9 cellular contexts compared by ENCODE assay signal in genomic region chrX:154545673-154546274, GRCh38. TPM values are rescaled to one million over a fixed set of nuclear protein-coding genes. Genes with fewer than 3 reads are reported as not detected.
DNase-seq lines count a peak whose midpoint lies in the region; ATAC-seq and TF ChIP-seq lines count a peak whose summit lies in the region.
"Had no signal": no experiment of that assay in that cellular context is flagged by ENCODE, and none has a peak within 500 bp of the region (broad histone marks: within the 10 kb centered on the region; RNA-seq: fewer than 3 reads in every experiment).

No MANE protein-coding gene starts in this region.

- no peaks in the 10 kb centered on the region for H3K9me3 ChIP-seq in A673 (ENCODE audit: low read depth, low read length, poor library complexity, severe bottlenecking)
- no peaks in the 10 kb centered on the region for H3K9me3 ChIP-seq in mononuclear cell (ENCODE audit: low read depth, low read length)

- POLR2A ChIA-PET in A673 (lab: Charles Lee; ENCODE audit: low non-redundant PET): no interaction called here

- H3K9me3 Mint-ChIP-seq in brain: peaks cover 0 to 30% (median 8%) of the 10 kb centered on the region in 5 experiments

- no peak for TF ChIP-seq CTCF in A673 (conservative IDR thresholded peaks at IDR 0.05; ENCODE audit: low read depth, low read length)
- no peak for TF ChIP-seq CTCF in HFF-Myc (IDR thresholded peaks at IDR 0.05; ENCODE audit: low read depth, low read length, missing control alignments)
- no peak for TF ChIP-seq CTCF in brain (conservative IDR thresholded peaks at IDR 0.05)

- H3K27me3 Mint-ChIP-seq in brain: no peaks in the 10 kb centered on the region

- H3K4me1 ChIP-seq in A673 (ENCODE audit: insufficient read depth, low read length, poor library complexity, severe bottlenecking) (peaks cover 23% of the 10 kb centered on the region), mononuclear cell (ENCODE audit: insufficient read depth, low read length) (peaks cover 80% of the 10 kb centered on the region)

- CTCF ChIA-PET in A673 (lab: Charles Lee): no interaction called here

- peak overlapping the region in 2 of 5 experiments; percentile 66 to 71 for H3K27ac Mint-ChIP-seq in brain

- H3K27me3 ChIP-seq in A673 (replicated peaks; ENCODE audit: insufficient read depth, low read depth, low read length, poor library complexity) (no peaks in the 10 kb centered on the region), mononuclear cell (ENCODE audit: insufficient read depth, low read length) (no peaks in the 10 kb centered on the region)

- H3K36me3 ChIP-seq in A673 (ENCODE audit: insufficient read depth, low read length, poor library complexity, severe bottlenecking): peaks cover 9% of the 10 kb centered on the region

- peak overlapping the region; percentile 91 for H3K4me3 ChIP-seq in A673 (ENCODE audit: low read depth, low read length, poor library complexity, severe bottlenecking)
- H3K4me3 ChIP-seq in HFF-Myc (replicated peaks; ENCODE audit: low read depth, low read length): peak overlapping the region; percentile 81
- peak overlapping the region; percentile 66 for H3K4me3 ChIP-seq in mononuclear cell (ENCODE audit: low read length)

- H3K27ac ChIP-seq in A673 (ENCODE audit: low read depth, low read length, poor library complexity, severe bottlenecking): peak overlapping the region; percentile 95

- DNase-seq in A673 (ENCODE audit: low spot score): no peak
- DNase-seq in HFF-Myc (ENCODE audit: extremely low read depth, low read depth): no peak
- DNase-seq in UCSD-AML1 (lab: John Stamatoyannopoulos, UW; ENCODE audit: unreplicated experiment): no peak
- no peak for DNase-seq in sciatic nerve (ENCODE audit: low spot score)
- no peak for DNase-seq in left lobe of liver (ENCODE audit: low spot score)

- H3K4me3 Mint-ChIP-seq in brain: peak overlapping the region; percentile 81 to 87 (median 84)

- intact Hi-C loops in A673 (cut with micrococcal nuclease; ENCODE audit: unreplicated experiment) (loop anchor here (10.0 kb wide), 1 partner anchor 199 kb away; no protein-coding TSS in a partner anchor), sciatic nerve (cut with DNase I) (no loop called here)

- no peak for ATAC-seq in sciatic nerve
- ATAC-seq in left lobe of liver: no peak
- ATAC-seq in GM18517 (IDR thresholded peaks at IDR 0.05; ENCODE audit: unreplicated experiment): no peak

- H3K36me3 Mint-ChIP-seq in brain: peaks cover 8% of the 10 kb centered on the region

- peaks cover 27% of the 10 kb centered on the region for H3K4me1 Mint-ChIP-seq in brain

- no TSS peak for BruUV-seq in A673 (replicated peaks; lab: Mats Ljungman, UMichigan)

RNA-seq across cellular contexts. Expression of gene G6PD, which starts 0.9 kb away (rescaled TPM):
- total RNA-seq in A673 (2021): 190 and 203 TPM in 2 replicates
- polyA plus RNA-seq in brain (ENCODE audit: insufficient read depth, low read depth, low replicate concordance): 64.6 TPM
- total RNA-seq in mononuclear cell: 32.0 TPM
- 50.4 TPM for total RNA-seq in sciatic nerve
- total RNA-seq in left lobe of liver: 5.6 TPM

RNA-seq across cellular contexts. Expression of gene IKBKG, which starts 1.6 kb away (rescaled TPM):
- total RNA-seq in A673 (2021) (28.0 and 30.4 TPM in 2 replicates), mononuclear cell (11.8 TPM), sciatic nerve (25.2 TPM), left lobe of liver (69.0 TPM)
- 15.2 TPM for polyA plus RNA-seq in brain (ENCODE audit: insufficient read depth, low read depth, low replicate concordance)

RNA-seq across cellular contexts. Expression of gene FAM3A, which starts 29.7 kb away (rescaled TPM):
- total RNA-seq in A673 (2021) (35.8 and 38.5 TPM in 2 replicates), mononuclear cell (12.8 TPM), sciatic nerve (40.3 TPM), left lobe of liver (35.3 TPM)
- polyA plus RNA-seq in brain (ENCODE audit: insufficient read depth, low read depth, low replicate concordance): 83.7 TPM

RNA-seq across cellular contexts. Expression of gene CTAG1A, which starts 39.2 kb away (rescaled TPM):
- total RNA-seq in A673 (2021) (not detected in 2 replicates), mononuclear cell (not detected), sciatic nerve (not detected), left lobe of liver (not detected)
- not detected for polyA plus RNA-seq in brain (ENCODE audit: insufficient read depth, low read depth, low replicate concordance)
- total RNA-seq: activated CD8-positive, alpha-beta memory T cell treated with anti-CD3 and anti-CD28 coated beads for 36 hours had no signal

RNA-seq across cellular contexts. Expression of gene SLC10A3, which starts 55.3 kb away (rescaled TPM):
- total RNA-seq in A673 (2021) (8.1 and 9.7 TPM in 2 replicates), mononuclear cell (15.0 TPM), sciatic nerve (17.7 TPM), left lobe of liver (3.7 TPM)
- polyA plus RNA-seq in brain (ENCODE audit: insufficient read depth, low read depth, low replicate concordance): 12.1 TPM
